In genomic region chr3:23316924-23317323, GRCh38 we compare ENCODE assay signal across 18 cellular contexts.
"Had no signal": no experiment of that assay in that cellular context is flagged by ENCODE, and none has a peak within 500 bp of the region (broad histone marks: within the 10 kb centered on the region; RNA-seq: fewer than 3 reads in every experiment).

No MANE protein-coding gene starts in this region.

- ATAC-seq: gastrocnemius medialis, left lung, lower lobe of right lung, mucosa of descending colon had no signal

- H3K4me1 ChIP-seq: left lung, lower lobe of right lung had no signal

- DNase-seq: dermis blood vessel endothelial cell; dorsolateral prefrontal cortex; effector CD4-positive, alpha-beta T cell; effector memory CD4-positive, alpha-beta T cell; esophagus squamous epithelium; foreskin fibroblast; foreskin melanocyte; gastrocnemius medialis; glutamatergic neuron; head of caudate nucleus; heart right ventricle; hippocampal formation; left cardiac atrium; left lung; lower lobe of right lung; mesenchymal stem cell; mucosa of descending colon had no signal

- H3K36me3 ChIP-seq: esophagus squamous epithelium, gastrocnemius medialis, heart right ventricle, left lung, lower lobe of right lung had no signal

- H3K9me3 ChIP-seq: esophagus squamous epithelium, gastrocnemius medialis, lower lobe of right lung, mucosa of descending colon had no signal

- H3K4me3 ChIP-seq: coronary artery, dorsolateral prefrontal cortex, esophagus squamous epithelium, gastrocnemius medialis, heart right ventricle, left lung, lower lobe of right lung, mucosa of descending colon had no signal

- H3K27me3 ChIP-seq: dorsolateral prefrontal cortex, esophagus squamous epithelium, gastrocnemius medialis, heart right ventricle, left lung had no signal

- H3K27ac ChIP-seq: coronary artery, esophagus squamous epithelium, gastrocnemius medialis, heart right ventricle, left lung, lower lobe of right lung had no signal
